In the genomic region with DNA sequence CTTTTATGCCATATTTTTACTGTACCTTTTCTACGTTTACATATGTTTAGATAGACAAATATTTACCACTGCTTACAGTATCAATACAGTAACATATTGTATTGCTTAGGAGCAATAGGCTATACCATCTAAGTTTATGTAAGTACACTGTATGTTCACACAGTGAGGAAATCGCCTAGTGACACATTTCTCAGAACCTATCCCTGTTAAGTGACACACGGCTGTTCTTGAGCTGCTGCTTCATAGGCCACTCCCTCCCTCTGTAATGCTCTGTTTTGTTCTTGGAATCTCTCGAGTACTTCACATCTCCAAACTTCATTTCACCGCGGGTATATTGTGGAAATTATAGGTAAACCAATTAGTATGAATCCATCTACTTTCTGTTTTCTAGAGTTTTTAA, we compare ENCODE assay signal across 22 cellular contexts. TPM values are rescaled to one million over a fixed set of nuclear protein-coding genes. Genes with fewer than 3 reads are reported as not detected.
DNase-seq lines count a peak whose midpoint lies in the region; ATAC-seq, FAIRE-seq and TF ChIP-seq lines count a peak whose summit lies in the region.
"Had no signal": no experiment of that assay in that cellular context is flagged by ENCODE, and none has a peak within 500 bp of the region (broad histone marks: within the 10 kb centered on the region; RNA-seq: fewer than 3 reads in every experiment).

No MANE protein-coding gene starts in this region.

- no peak overlapping the region for H3K4me3 ChIP-seq in IMR-90 (ENCODE audit: insufficient read depth, low read depth, low read length)
- no peak overlapping the region for H3K4me3 ChIP-seq in K562
- H3K4me3 ChIP-seq in naive thymus-derived CD4-positive, alpha-beta T cell (ENCODE audit: low read length), result no peak overlapping the region
- H3K4me3 ChIP-seq: esophagus squamous epithelium, heart left ventricle, neural progenitor cell, SJSA1 had no signal

- no peak for TF ChIP-seq CTCF in IMR-90 (conservative IDR thresholded peaks at IDR 0.05; ENCODE audit: low read depth, low read length)
- no peak for TF ChIP-seq CTCF in K562 (IDR thresholded peaks at IDR 0.05 in 2 of 3, conservative IDR thresholded peaks at IDR 0.05 in 1 of 3; ENCODE audit: insufficient read depth in 2 of 3, low read depth in 1 of 3, low read length in 3 of 3)

- no peak overlapping the region for H2BK15ac ChIP-seq in IMR-90 (ENCODE audit: low read depth, low read length)

- peak; percentile 50 for ATAC-seq in IMR-90 (ENCODE audit: low read depth)
- ATAC-seq in K562, result peak; percentile 80
- ATAC-seq in naive thymus-derived CD4-positive, alpha-beta T cell, result no peak
- no peak for ATAC-seq in GM21367 (IDR thresholded peaks at IDR 0.05; ENCODE audit: unreplicated experiment)

- peaks cover 9% of the 10 kb centered on the region for H3K36me3 ChIP-seq in IMR-90 (ENCODE audit: control insufficient read depth, insufficient read depth, low read length)
- H3K36me3 ChIP-seq in K562 (ENCODE audit: control insufficient read depth, insufficient read depth, low read length), result peaks cover 34% of the 10 kb centered on the region; the same call in 2 of the 3 replicates
- H3K36me3 ChIP-seq in naive thymus-derived CD4-positive, alpha-beta T cell (ENCODE audit: control insufficient read depth in 2 of 3, insufficient read depth in 3 of 3, low read length in 3 of 3), result peaks cover 0 to 11% (median 5%) of the 10 kb centered on the region in 3 experiments
- H3K36me3 ChIP-seq: neural progenitor cell had no signal

- CTCF ChIA-PET in IMR-90 (lab: Yijun Ruan, JAX) (interaction anchor here (0.6 kb wide), 1 partner anchor 9 kb away, joined by 13 read pairs; no protein-coding TSS in a partner anchor), K562 (lab: Yijun Ruan, JAX; ENCODE audit: low intra/inter-chr PET ratio) (no interaction called here)
- CTCF ChIA-PET in naive thymus-derived CD4-positive, alpha-beta T cell (lab: Charles Lee), result interaction anchor here (0.6 kb wide), 1 partner anchor 139 kb away, joined by 3 read pairs; no protein-coding TSS in a partner anchor

- no TSS peak for BruUV-seq in IMR-90 (replicated peaks; lab: Mats Ljungman, UMichigan)
- BruUV-seq in K562 (replicated peaks; lab: Mats Ljungman, UMichigan), result no TSS peak

- no peak overlapping the region for H2AFZ ChIP-seq in IMR-90 (replicated peaks; ENCODE audit: low read length, poor library complexity)
- H2AFZ ChIP-seq in K562 (ENCODE audit: low read depth, low read length), result peak overlapping the region; percentile 25
- H2AFZ ChIP-seq: neural progenitor cell had no signal

- no peak overlapping the region for H2AK5ac ChIP-seq in IMR-90 (ENCODE audit: low read depth, low read length)

- no peak overlapping the region for H4K91ac ChIP-seq in IMR-90 (ENCODE audit: insufficient read depth, low read depth, low read length)

- intact Hi-C loops in IMR-90 (cut with micrococcal nuclease), result loop anchor here (2.0 kb wide), 1 partner anchor 275 kb away; no protein-coding TSS in a partner anchor
- intact Hi-C loops in K562 (cut with micrococcal nuclease), result no loop called here
- intact Hi-C loops in naive thymus-derived CD4-positive, alpha-beta T cell (cut with micrococcal nuclease), result loop anchor here in 1 of 2 donors (2.0 kb wide), 1 partner anchor 15 kb away; no protein-coding TSS in a partner anchor

- H3K23ac ChIP-seq in IMR-90 (ENCODE audit: low read depth, low read length), result no peak overlapping the region

- no peaks in the 10 kb centered on the region for H3K9me3 Mint-ChIP-seq in activated T-cell treated with anti-CD3 and anti-CD28 coated beads, Interleukin-2, amount 50 U/mL, for 24 hours
- H3K9me3 Mint-ChIP-seq in naive thymus-derived CD4-positive, alpha-beta T cell, result no peaks in the 10 kb centered on the region
- H3K9me3 Mint-ChIP-seq: brain, neural progenitor cell had no signal

- no peak overlapping the region for H3K56ac ChIP-seq in IMR-90 (ENCODE audit: extremely low read depth, insufficient read depth, low read length)

- H3K9me3 ChIP-seq in IMR-90 (ENCODE audit: control insufficient read depth, insufficient read depth, low read length) (no peaks in the 10 kb centered on the region), K562 (replicated peaks; ENCODE audit: control insufficient read depth, insufficient read depth, low read depth, low read length) (no peaks in the 10 kb centered on the region)
- H3K9me3 ChIP-seq in naive thymus-derived CD4-positive, alpha-beta T cell (ENCODE audit: control insufficient read depth in 2 of 3, low read length in 3 of 3), result no peaks in the 10 kb centered on the region
- H3K9me3 ChIP-seq: esophagus squamous epithelium, heart left ventricle, SJSA1 had no signal

- no peak overlapping the region for H3K4me3 Mint-ChIP-seq in activated T-cell treated with anti-CD3 and anti-CD28 coated beads, Interleukin-2, amount 50 U/mL, for 24 hours
- H3K4me3 Mint-ChIP-seq in naive thymus-derived CD4-positive, alpha-beta T cell, result peak overlapping the region in 1 of 10 donors; percentile 1
- H3K4me3 Mint-ChIP-seq: brain, neural progenitor cell had no signal

- no peak overlapping the region for H3K18ac ChIP-seq in IMR-90 (ENCODE audit: low read depth, low read length)

- peaks cover 10 to 25% of the 10 kb centered on the region in 2 experiments; a peak in 2 of 4 replicates for H3K79me1 ChIP-seq in IMR-90 (ENCODE audit: low read depth in 1 of 2, low read length in 2 of 2)

- no peak overlapping the region for H2BK5ac ChIP-seq in IMR-90 (ENCODE audit: low read depth, low read length, poor library complexity, severe bottlenecking)

- no peak for TF ChIP-seq EP300 in K562 (IDR thresholded peaks at IDR 0.05; ENCODE audit: low read length)

- no peak for TF ChIP-seq POLR2A in IMR-90 (IDR thresholded peaks at IDR 0.05; ENCODE audit: low read depth, low read length)
- no peak for TF ChIP-seq POLR2A in K562 (conservative IDR thresholded peaks at IDR 0.05)
- TF ChIP-seq POLR2A in GM12892 (IDR thresholded peaks at IDR 0.05; ENCODE audit: low read depth, low read length), result no peak

- 0 out of 2 replicates have a peak, but pooled peaks cover 2% of the 10 kb centered on the region for H3K4me1 ChIP-seq in IMR-90 (ENCODE audit: control insufficient read depth, insufficient read depth, low read length)
- peaks cover 0 to 10% of the 10 kb centered on the region in 2 experiments; a peak in 2 of 5 replicates for H3K4me1 ChIP-seq in K562 (replicated peaks in 1 of 2; ENCODE audit: control insufficient read depth in 2 of 2, insufficient read depth in 2 of 2, low read length in 2 of 2)
- H3K4me1 ChIP-seq in naive thymus-derived CD4-positive, alpha-beta T cell (ENCODE audit: control insufficient read depth in 2 of 2, insufficient read depth in 2 of 2, low read length in 2 of 2), result no peaks in the 10 kb centered on the region
- H3K4me1 ChIP-seq: esophagus squamous epithelium, neural progenitor cell, SJSA1 had no signal

- no peaks in the 10 kb centered on the region for H3K27me3 Mint-ChIP-seq in activated T-cell treated with anti-CD3 and anti-CD28 coated beads, Interleukin-2, amount 50 U/mL, for 24 hours
- no peaks in the 10 kb centered on the region for H3K27me3 Mint-ChIP-seq in naive thymus-derived CD4-positive, alpha-beta T cell
- H3K27me3 Mint-ChIP-seq: brain had no signal

- H3K79me2 ChIP-seq in K562 (ENCODE audit: control insufficient read depth, insufficient read depth, low read length), result peaks cover 77% of the 10 kb centered on the region

- no peak overlapping the region for H4K5ac ChIP-seq in IMR-90 (ENCODE audit: low read depth, low read length)

- no peak overlapping the region for H3K4me2 ChIP-seq in IMR-90 (ENCODE audit: low read depth, low read length)
- peak overlapping the region; percentile 39 for H3K4me2 ChIP-seq in K562 (ENCODE audit: insufficient read depth, low read length)
- H3K4me2 ChIP-seq: neural progenitor cell had no signal

- H3K27me3 ChIP-seq in IMR-90 (ENCODE audit: control insufficient read depth, insufficient read depth, low read length) (no peaks in the 10 kb centered on the region), K562 (ENCODE audit: control insufficient read depth in 2 of 2, insufficient read depth in 2 of 2, low read length in 2 of 2) (no peaks in the 10 kb centered on the region)
- H3K27me3 ChIP-seq in naive thymus-derived CD4-positive, alpha-beta T cell (ENCODE audit: control insufficient read depth in 2 of 2, insufficient read depth in 2 of 2, low read length in 2 of 2), result no peaks in the 10 kb centered on the region
- H3K27me3 ChIP-seq: esophagus squamous epithelium, heart left ventricle, neural progenitor cell, SJSA1 had no signal

- no CpG with 5 or more reads among the region's 6 CpGs for WGBS in IMR-90 (ENCODE audit: extremely low coverage in 2 of 2, insufficient read length in 1 of 2), 2 experiments
- WGBS in K562 (ENCODE audit: insufficient coverage, low coverage, missing lambda C conversion rate), result 25% methylated on average over 6 of the region's 6 CpGs

- no peak overlapping the region for H2AK9ac ChIP-seq in IMR-90 (replicated peaks; ENCODE audit: low read depth, low read length, poor library complexity)

- no peak overlapping the region for H4K8ac ChIP-seq in IMR-90 (ENCODE audit: low read depth in 2 of 2, low read length in 2 of 2)

- H2BK120ac ChIP-seq in IMR-90 (ENCODE audit: low read depth, low read length), result no peak overlapping the region

- H3K9me1 ChIP-seq in IMR-90 (ENCODE audit: insufficient read depth, low read length), result 0 out of 2 replicates have a peak, but pooled peaks cover 2% of the 10 kb centered on the region
- no peaks in the 10 kb centered on the region for H3K9me1 ChIP-seq in K562 (ENCODE audit: control insufficient read depth, insufficient read depth, low read length)

- no peak overlapping the region for H3K4ac ChIP-seq in IMR-90 (ENCODE audit: low read depth, low read length)

- no peak overlapping the region for H3K27ac ChIP-seq in IMR-90 (ENCODE audit: insufficient read depth, low read length)
- H3K27ac ChIP-seq in K562 (ENCODE audit: extremely low read depth, low read depth, low read length), result peak overlapping the region; percentile 28; the same call in 2 of the 3 replicates
- H3K27ac ChIP-seq in naive thymus-derived CD4-positive, alpha-beta T cell (ENCODE audit: low read depth, low read length), result no peak overlapping the region
- H3K27ac ChIP-seq: esophagus squamous epithelium, heart left ventricle, neural progenitor cell, SJSA1 had no signal

- FAIRE-seq in K562 (lab: Jason Lieb, UNC) (peak; percentile 42), GM12892 (lab: Jason Lieb, UNC) (no peak)
- FAIRE-seq: H1 had no signal

- H4K20me1 ChIP-seq in IMR-90 (ENCODE audit: insufficient read depth, low read length) (no peaks in the 10 kb centered on the region), K562 (replicated peaks; ENCODE audit: control insufficient read depth, insufficient read depth, low read length) (0 out of 2 replicates have a peak, but pooled peaks cover 6% of the 10 kb centered on the region)

- DNase-seq in activated T-cell treated with anti-CD3 and anti-CD28 coated beads, Interleukin-2, amount 50 U/mL, for 24 hours, result no peak
- DNase-seq in activated T-cell treated with anti-CD3 and anti-CD28 coated beads, Interleukin-2, amount 50 U/mL, for 48 hours, result no peak
- peak; percentile 32 for DNase-seq in IMR-90
- DNase-seq in K562 (ENCODE audit: extremely low read depth in 1 of 4, low spot score in 3 of 4), result peak in 2 of 4 experiments; percentile 25 to 55
- no peak for DNase-seq in naive thymus-derived CD4-positive, alpha-beta T cell
- DNase-seq in cerebellum (ENCODE audit: low spot score), result no peak
- DNase-seq in GM12892 (ENCODE audit: insufficient read length), result no peak
- DNase-seq: activated CD4-positive, alpha-beta T cell treated with anti-CD3 and anti-CD28 coated beads, Interleukin-2, amount 50 U/mL, for 1 hour; activated gamma-delta T cell; Calu3; dermis blood vessel endothelial cell; esophagus squamous epithelium; heart left ventricle; NCI-H1436 treated with DMSO at 0.1 percent for 48 hours; NCI-H226; stimulated activated CD4-positive, alpha-beta T cell treated with anti-CD3 and anti-CD28 coated beads, Interleukin-15, amount 100 ng/mL, for 24 hours; T1000 had no signal

- H3K9ac ChIP-seq in IMR-90 (ENCODE audit: low read depth, low read length) (no peak overlapping the region), K562 (ENCODE audit: insufficient read depth in 1 of 2, low read depth in 2 of 2, low read length in 2 of 2) (peak overlapping the region in 1 of 2 experiments; percentile 30; a peak in 1 of 4 replicates)
- H3K9ac ChIP-seq: neural progenitor cell had no signal

- no peak overlapping the region for H2BK20ac ChIP-seq in IMR-90 (ENCODE audit: low read depth, low read length)

- peaks cover 36% of the 10 kb centered on the region for H3K36me3 Mint-ChIP-seq in activated T-cell treated with anti-CD3 and anti-CD28 coated beads, Interleukin-2, amount 50 U/mL, for 24 hours (ENCODE audit: low read depth)
- peaks cover 3 to 12% (median 8%) of the 10 kb centered on the region in 5 donors for H3K36me3 Mint-ChIP-seq in naive thymus-derived CD4-positive, alpha-beta T cell

- dilution Hi-C loops in IMR-90 (cut with HindIII; ENCODE audit: low sequenced_read_pairs, unreplicated experiment), result no loop called here

- no peak overlapping the region for H3K14ac ChIP-seq in IMR-90 (replicated peaks; ENCODE audit: low read depth, low read length)

- no peak for TF ChIP-seq RAD21 in IMR-90 (IDR thresholded peaks at IDR 0.05; ENCODE audit: low read length)
- TF ChIP-seq RAD21 in K562 (CRISPR knock-in tag; conservative IDR thresholded peaks at IDR 0.05 in 1 of 2, IDR thresholded peaks at IDR 0.05 in 1 of 2), result no peak

- peak overlapping the region; percentile 15 for H3K27ac Mint-ChIP-seq in activated T-cell treated with anti-CD3 and anti-CD28 coated beads, Interleukin-2, amount 50 U/mL, for 24 hours
- H3K27ac Mint-ChIP-seq in naive thymus-derived CD4-positive, alpha-beta T cell, result peak overlapping the region in 5 of 9 donors; percentile 14 to 62 (median 25)
- H3K27ac Mint-ChIP-seq: neural progenitor cell had no signal

- H3K4me1 Mint-ChIP-seq in activated T-cell treated with anti-CD3 and anti-CD28 coated beads, Interleukin-2, amount 50 U/mL, for 24 hours (ENCODE audit: low read depth), result peaks cover 12% of the 10 kb centered on the region
- H3K4me1 Mint-ChIP-seq in naive thymus-derived CD4-positive, alpha-beta T cell, result peaks cover 0 to 24% (median 6%) of the 10 kb centered on the region in 7 donors
- H3K4me1 Mint-ChIP-seq: brain, neural progenitor cell had no signal

- POLR2A ChIA-PET in IMR-90 (lab: Charles Lee; ENCODE audit: unreplicated experiment), result no interaction called here
- POLR2A ChIA-PET in K562 (lab: Yijun Ruan, JAX), result interaction anchor here (0.6 to 1.4 kb wide), 8 partner anchors 9 to 520 kb away, joined by 3 to 7 read pairs (median 4); a partner anchor contains a TSS
- POLR2A ChIA-PET in naive thymus-derived CD4-positive, alpha-beta T cell (lab: Charles Lee), result interaction anchor here (1.9 kb wide), 1 partner anchor 13 kb away, joined by 8 read pairs; a partner anchor contains a TSS

- in situ Hi-C loops in IMR-90 (cut with MboI; ENCODE audit: low sequenced_read_pairs), result no loop called here
- in situ Hi-C loops in K562 (cut with MboI), result no loop called here

RNA-seq across cellular contexts. Expression of a gene that starts 13.4 kb away (rescaled TPM):
- total RNA-seq in IMR-90 (2012; rRNA removed) (399 and 415 TPM in 2 replicates), K562 (2014; rRNA removed) (33.0 and 107 TPM in 2 replicates), K562 (2014; rRNA removed; fragmentation: Illumina TruSeq; extraction: Trizol) (91.9 and 96.1 TPM in 2 replicates), K562 (2015; rRNA removed; fragmentation: Illumina TruSeq; extraction: Trizol) (64.5 and 65.0 TPM in 2 replicates), K562 (2021) (72.0 and 74.0 TPM in 2 replicates), cerebellum (77.0 TPM)
- polyA plus RNA-seq in IMR-90 (2012; rRNA removed) (344 and 365 TPM in 2 replicates), K562 (2011; rRNA removed) (273 and 411 TPM in 2 replicates), K562 (2014; fragmentation: Illumina TruSeq; extraction: Trizol) (132 and 151 TPM in 2 replicates), K562 (2014; fragmentation: Nextera tagmentation; extraction: Ambion mirVana) (100 to 1,000 TPM; 261 to 317 TPM), K562 (2014; rRNA removed) (67.4 and 84.2 TPM in 2 replicates)
- polyA plus RNA-seq in IMR-90 (2012; cell fraction: cytosol; rRNA removed), result 120 and 131 TPM in 2 replicates
- polyA plus RNA-seq in IMR-90 (2012; cell fraction: nucleus; rRNA removed; ENCODE audit: low replicate concordance), result 25.9 and 145 TPM in 2 replicates
- total RNA-seq in K562 (2011; cell fraction: chromatin; rRNA removed; ENCODE audit: low replicate concordance), result 133 and 136 TPM in 2 replicates
- 117 and 123 TPM in 2 replicates for total RNA-seq in K562 (2011; cell fraction: nucleolus; rRNA removed)
- total RNA-seq in K562 (2011; cell fraction: nucleoplasm; rRNA removed), result 217 and 281 TPM in 2 replicates
- polyA plus RNA-seq in K562 (2011; cell fraction: cytosol; rRNA removed), result 213 and 267 TPM in 2 replicates
- polyA plus RNA-seq in K562 (2011; cell fraction: nucleus; rRNA removed), result 157 and 163 TPM in 2 replicates
- polyA plus RNA-seq in K562 (2012), result 69.8 and 94.5 TPM in 2 replicates
- polyA minus RNA-seq in K562 (2011; rRNA and poly(A)+ RNA removed), result 314 and 366 TPM in 2 replicates
- polyA minus RNA-seq in K562 (2011; cell fraction: cytosol; rRNA and poly(A)+ RNA removed), result 55.2 and 99.0 TPM in 2 replicates
- polyA minus RNA-seq in K562 (2011; cell fraction: nucleus; rRNA and poly(A)+ RNA removed), result 27.2 and 43.2 TPM in 2 replicates
- 100 to 1,000 TPM in 1 of 5 experiments, 10 to 100 TPM in 4; 51.3 to 104 (median 78.1) TPM for total RNA-seq in naive thymus-derived CD4-positive, alpha-beta T cell
- polyA plus RNA-seq in naive thymus-derived CD4-positive, alpha-beta T cell, result 100 to 1,000 TPM; 174 to 179 TPM
- 90.8 TPM for polyA plus RNA-seq in GM12892 (2012; ENCODE audit: missing spikeins)

RNA-seq across cellular contexts. Expression of a gene that starts 43.2 kb away (rescaled TPM):
- total RNA-seq in IMR-90 (2012; rRNA removed), result 138 and 166 TPM in 2 replicates
- 58.6 and 61.2 TPM in 2 replicates for polyA plus RNA-seq in IMR-90 (2012; rRNA removed)
- 22.8 and 26.1 TPM in 2 replicates for polyA plus RNA-seq in IMR-90 (2012; cell fraction: cytosol; rRNA removed)
- polyA plus RNA-seq in IMR-90 (2012; cell fraction: nucleus; rRNA removed; ENCODE audit: low replicate concordance), result 11.6 and 71.5 TPM in 2 replicates
- total RNA-seq in K562 (2011; cell fraction: chromatin; rRNA removed; ENCODE audit: low replicate concordance), result 108 and 296 TPM in 2 replicates
- total RNA-seq in K562 (2011; cell fraction: nucleolus; rRNA removed), result 44.5 and 67.6 TPM in 2 replicates
- total RNA-seq in K562 (2011; cell fraction: nucleoplasm; rRNA removed), result 111 and 161 TPM in 2 replicates
- total RNA-seq in K562 (2014; rRNA removed), result 99.8 and 168 TPM in 2 replicates
- 178 and 206 TPM in 2 replicates for total RNA-seq in K562 (2014; rRNA removed; fragmentation: Illumina TruSeq; extraction: Trizol)
- 139 and 146 TPM in 2 replicates for total RNA-seq in K562 (2015; rRNA removed; fragmentation: Illumina TruSeq; extraction: Trizol)
- total RNA-seq in K562 (2021), result 106 and 115 TPM in 2 replicates
- polyA plus RNA-seq in K562 (2011; rRNA removed), result 181 and 193 TPM in 2 replicates
- 67.1 and 141 TPM in 2 replicates for polyA plus RNA-seq in K562 (2011; cell fraction: cytosol; rRNA removed)
- 51.4 and 121 TPM in 2 replicates for polyA plus RNA-seq in K562 (2011; cell fraction: nucleus; rRNA removed)
- 77.8 and 158 TPM in 2 replicates for polyA plus RNA-seq in K562 (2012)
- 158 and 192 TPM in 2 replicates for polyA plus RNA-seq in K562 (2014; fragmentation: Illumina TruSeq; extraction: Trizol)
- 100 to 1,000 TPM; 130 to 172 TPM for polyA plus RNA-seq in K562 (2014; fragmentation: Nextera tagmentation; extraction: Ambion mirVana)
- polyA plus RNA-seq in K562 (2014; rRNA removed), result 129 and 166 TPM in 2 replicates
- polyA minus RNA-seq in K562 (2011; rRNA and poly(A)+ RNA removed), result 237 and 320 TPM in 2 replicates
- 80.2 and 84.4 TPM in 2 replicates for polyA minus RNA-seq in K562 (2011; cell fraction: cytosol; rRNA and poly(A)+ RNA removed)
- polyA minus RNA-seq in K562 (2011; cell fraction: nucleus; rRNA and poly(A)+ RNA removed), result 63.4 and 106 TPM in 2 replicates
- total RNA-seq in naive thymus-derived CD4-positive, alpha-beta T cell, result 100 to 1,000 TPM in 4 of 5 experiments, 10 to 100 TPM in 1; 94.7 to 135 (median 105) TPM
- 10 to 100 TPM; 54.1 to 58.4 TPM for polyA plus RNA-seq in naive thymus-derived CD4-positive, alpha-beta T cell
- 124 TPM for total RNA-seq in cerebellum
- polyA plus RNA-seq in GM12892 (2012; ENCODE audit: missing spikeins), result 131 TPM

RNA-seq across cellular contexts. Expression of a gene that starts 43.5 kb away (rescaled TPM):
- total RNA-seq in IMR-90 (2012; rRNA removed), result 64.0 and 111 TPM in 2 replicates
- polyA plus RNA-seq in IMR-90 (2012; rRNA removed), result 73.4 and 106 TPM in 2 replicates
- polyA plus RNA-seq in IMR-90 (2012; cell fraction: cytosol; rRNA removed), result 397 and 526 TPM in 2 replicates
- polyA plus RNA-seq in IMR-90 (2012; cell fraction: nucleus; rRNA removed; ENCODE audit: low replicate concordance), result 154 and 304 TPM in 2 replicates
- 47.1 and 59.9 TPM in 2 replicates for total RNA-seq in K562 (2011; cell fraction: chromatin; rRNA removed; ENCODE audit: low replicate concordance)
- total RNA-seq in K562 (2011; cell fraction: nucleolus; rRNA removed), result 50.2 and 53.3 TPM in 2 replicates
- 57.8 and 84.3 TPM in 2 replicates for total RNA-seq in K562 (2011; cell fraction: nucleoplasm; rRNA removed)
- total RNA-seq in K562 (2014; rRNA removed), result 443 and 512 TPM in 2 replicates
- 121 and 129 TPM in 2 replicates for total RNA-seq in K562 (2014; rRNA removed; fragmentation: Illumina TruSeq; extraction: Trizol)
- total RNA-seq in K562 (2015; rRNA removed; fragmentation: Illumina TruSeq; extraction: Trizol), result 101 and 109 TPM in 2 replicates
- 147 TPM in 2 replicates for total RNA-seq in K562 (2021)
- polyA plus RNA-seq in K562 (2011; rRNA removed), result 122 and 142 TPM in 2 replicates
- 93.1 and 259 TPM in 2 replicates for polyA plus RNA-seq in K562 (2011; cell fraction: cytosol; rRNA removed)
- 80.0 and 102 TPM in 2 replicates for polyA plus RNA-seq in K562 (2011; cell fraction: nucleus; rRNA removed)
- polyA plus RNA-seq in K562 (2012), result 134 and 164 TPM in 2 replicates
- 85.2 and 94.4 TPM in 2 replicates for polyA plus RNA-seq in K562 (2014; fragmentation: Illumina TruSeq; extraction: Trizol)
- 10 to 100 TPM; 38.6 to 42.4 TPM for polyA plus RNA-seq in K562 (2014; fragmentation: Nextera tagmentation; extraction: Ambion mirVana)
- polyA plus RNA-seq in K562 (2014; rRNA removed), result 190 and 246 TPM in 2 replicates
- polyA minus RNA-seq in K562 (2011; rRNA and poly(A)+ RNA removed), result 93.5 and 108 TPM in 2 replicates
- 88.9 and 124 TPM in 2 replicates for polyA minus RNA-seq in K562 (2011; cell fraction: cytosol; rRNA and poly(A)+ RNA removed)
- polyA minus RNA-seq in K562 (2011; cell fraction: nucleus; rRNA and poly(A)+ RNA removed), result 71.1 and 134 TPM in 2 replicates
- total RNA-seq in naive thymus-derived CD4-positive, alpha-beta T cell, result 100 to 1,000 TPM in 4 of 5 experiments, 10 to 100 TPM in 1; 89.4 to 120 (median 115) TPM
- polyA plus RNA-seq in naive thymus-derived CD4-positive, alpha-beta T cell, result 100 to 1,000 TPM; 115 to 140 TPM
- 73.7 TPM for total RNA-seq in cerebellum
- polyA plus RNA-seq in GM12892 (2012; ENCODE audit: missing spikeins), result 83.7 TPM

Comparison
In these comparisons a context has a peak if more than half of its experiments do, and no peak if none do; other contexts are left out.
1. ATAC-seq: peak in IMR-90 (single experiment) and K562 (single experiment); none in naive thymus-derived CD4-positive, alpha-beta T cell (single experiment) and GM21367 (single experiment).